ENCODE assay signal across 8 cellular contexts in genomic region chr11:62727007-62727832, GRCh38. TPM values are rescaled to one million over a fixed set of nuclear protein-coding genes. Genes with fewer than 3 reads are reported as not detected.
DNase-seq lines count a peak whose midpoint lies in the region; ATAC-seq and TF ChIP-seq lines count a peak whose summit lies in the region.

Gene HNRNPUL2, minus strand, starts transcription at chr11:62727457. Its CDS starts 301 bp downstream, at chr11:62727156.

- H3K9me3 ChIP-seq in colonic mucosa: no peaks in the 10 kb centered on the region

- no peak; the same call in 1 of the 2 replicates for TF ChIP-seq CTCF in BJ (IDR thresholded peaks at IDR 0.05; ENCODE audit: insufficient read depth, low read depth, low read length)
- TF ChIP-seq CTCF in colonic mucosa (IDR thresholded peaks at IDR 0.05): no peak

- peaks cover 13% of the 10 kb centered on the region for H3K4me1 ChIP-seq in colonic mucosa

- POLR2A ChIA-PET in BJ (lab: Charles Lee): interaction anchor here (0.5 to 2.2 kb wide), 12 partner anchors 18 to 300 kb away, joined by 3 to 12 read pairs (median 5); partner anchors contain the start of genes C11orf98, CSKMT, EEF1G and MTA2

- H3K9ac ChIP-seq in colonic mucosa (ENCODE audit: low read depth in 2 of 2, low read length in 2 of 2): peak within 1 kb of the TSS; percentile 91 to 96

- peak; percentile 64 for ATAC-seq in HG03460 (IDR thresholded peaks at IDR 0.05; ENCODE audit: unreplicated experiment)

- H3K36me3 ChIP-seq in BJ (ENCODE audit: control insufficient read depth, insufficient read depth, low read length): peaks cover 7% of the 10 kb centered on the region
- H3K36me3 ChIP-seq in colonic mucosa: peaks cover 13% of the 10 kb centered on the region

- H3K4me3 ChIP-seq in BJ (ENCODE audit: low read depth, low read length) (peak within 1 kb of the TSS; percentile 88), colonic mucosa (peak within 1 kb of the TSS; percentile 74)

- intact Hi-C loops in colonic mucosa (cut with DNase I): no loop called here

- CTCF ChIA-PET in BJ (lab: Yijun Ruan, JAX): interaction anchor here (0.6 to 1.4 kb wide), 9 partner anchors 10 to 130 kb away, joined by 3 read pairs; partner anchors contain the start of genes BSCL2 and UBXN1

- H3K27ac ChIP-seq in colonic mucosa: peak within 1 kb of the TSS; percentile 98

- DNase-seq in BJ (ENCODE audit: low read depth): peak; percentile 91
- DNase-seq in GM19240 (ENCODE audit: insufficient read length, low spot score): peak; percentile 83
- DNase-seq in NCI-H526 (lab: John Stamatoyannopoulos, UW): peak; percentile 99 to 100
- peak; percentile 99 for DNase-seq in activated CD4-positive, alpha-beta T cell treated with anti-CD3 and anti-CD28 coated beads for 48 hours
- DNase-seq in colonic mucosa: peak; percentile 98
- peak; percentile 100 for DNase-seq in left kidney (ENCODE audit: low read depth, low spot score)
- DNase-seq in stimulated activated CD4-positive, alpha-beta T cell treated with anti-CD3 and anti-CD28 coated beads, Interleukin-2, amount 100 ng/mL, for 24 hours: peak; percentile 98

- H3K27me3 ChIP-seq in BJ (ENCODE audit: control insufficient read depth, insufficient read depth, low read length) (no peaks in the 10 kb centered on the region), colonic mucosa (no peaks in the 10 kb centered on the region)

RNA-seq across cellular contexts. Expression of gene HNRNPUL2, which starts in this region (rescaled TPM):
- 10.0 and 17.3 TPM in 2 replicates for polyA plus RNA-seq in BJ (2011; rRNA removed)
- 7.9 and 13.1 TPM in 2 replicates for polyA minus RNA-seq in BJ (2011; rRNA and poly(A)+ RNA removed)
- total RNA-seq in colonic mucosa: 10 to 100 TPM; 50.5 to 59.3 TPM

Comparison
In these comparisons a context has a peak if more than half of its experiments do, and no peak if none do; other contexts are left out.
1. Peak in every context shown above with its lines: DNase-seq, ATAC-seq, H3K4me3 ChIP-seq and H3K27ac ChIP-seq.